Comparison of ENCODE assay signal across 4 cellular contexts in the genomic region with DNA sequence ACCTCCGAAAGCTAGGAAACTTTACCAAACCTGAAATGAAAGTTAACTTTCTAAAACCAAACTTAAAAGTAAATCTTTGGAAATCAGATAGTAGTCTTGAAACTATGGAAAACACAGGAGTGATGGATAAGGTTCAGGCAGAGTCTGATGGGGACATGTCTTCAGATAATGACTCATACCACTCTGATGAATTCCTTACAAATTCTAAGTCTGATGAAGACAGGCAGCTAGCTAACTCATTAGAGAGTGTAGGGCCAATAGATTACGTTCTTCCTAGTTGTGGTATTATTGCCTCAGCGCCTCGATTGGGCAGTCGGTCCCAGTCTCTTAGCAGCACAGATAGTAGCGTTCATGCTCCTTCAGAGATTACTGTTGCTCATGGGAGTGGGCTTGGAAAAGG.
TF ChIP-seq lines count a peak whose summit lies in the region.

No MANE protein-coding gene starts in this region.

TF ChIP-seq in SK-N-SH treated with all-trans-retinoic acid at 6 μM for 48 hours, 23 proteins besides CTCF, POLR2A, EP300 and RAD21 (continues in another document):
- TF ChIP-seq BACH2 (CRISPR knock-in tag; IDR thresholded peaks at IDR 0.05; ENCODE audit: borderline replicate concordance) (no peak), ZNF8 (CRISPR knock-in tag; IDR thresholded peaks at IDR 0.05) (no peak), ARNTL (CRISPR knock-in tag; IDR thresholded peaks at IDR 0.05; ENCODE audit: borderline replicate concordance, low read depth) (no peak), CSDC2 (CRISPR knock-in tag; IDR thresholded peaks at IDR 0.05) (no peak), RARB (CRISPR knock-in tag; IDR thresholded peaks at IDR 0.05) (no peak), ISL1 (CRISPR knock-in tag; IDR thresholded peaks at IDR 0.05) (no peak)
- TF ChIP-seq, protein P1, sequence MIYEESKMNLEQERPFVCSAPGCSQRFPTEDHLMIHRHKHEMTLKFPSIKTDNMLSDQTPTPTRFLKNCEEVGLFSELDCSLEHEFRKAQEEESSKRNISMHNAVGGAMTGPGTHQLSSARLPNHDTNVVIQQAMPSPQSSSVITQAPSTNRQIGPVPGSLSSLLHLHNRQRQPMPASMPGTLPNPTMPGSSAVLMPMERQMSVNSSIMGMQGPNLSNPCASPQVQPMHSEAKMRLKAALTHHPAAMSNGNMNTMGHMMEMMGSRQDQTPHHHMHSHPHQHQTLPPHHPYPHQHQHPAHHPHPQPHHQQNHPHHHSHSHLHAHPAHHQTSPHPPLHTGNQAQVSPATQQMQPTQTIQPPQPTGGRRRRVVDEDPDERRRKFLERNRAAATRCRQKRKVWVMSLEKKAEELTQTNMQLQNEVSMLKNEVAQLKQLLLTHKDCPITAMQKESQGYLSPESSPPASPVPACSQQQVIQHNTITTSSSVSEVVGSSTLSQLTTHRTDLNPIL (CRISPR knock-in tag; IDR thresholded peaks at IDR 0.05; ENCODE audit: low read depth): no peak
- TF ChIP-seq, protein P2, sequence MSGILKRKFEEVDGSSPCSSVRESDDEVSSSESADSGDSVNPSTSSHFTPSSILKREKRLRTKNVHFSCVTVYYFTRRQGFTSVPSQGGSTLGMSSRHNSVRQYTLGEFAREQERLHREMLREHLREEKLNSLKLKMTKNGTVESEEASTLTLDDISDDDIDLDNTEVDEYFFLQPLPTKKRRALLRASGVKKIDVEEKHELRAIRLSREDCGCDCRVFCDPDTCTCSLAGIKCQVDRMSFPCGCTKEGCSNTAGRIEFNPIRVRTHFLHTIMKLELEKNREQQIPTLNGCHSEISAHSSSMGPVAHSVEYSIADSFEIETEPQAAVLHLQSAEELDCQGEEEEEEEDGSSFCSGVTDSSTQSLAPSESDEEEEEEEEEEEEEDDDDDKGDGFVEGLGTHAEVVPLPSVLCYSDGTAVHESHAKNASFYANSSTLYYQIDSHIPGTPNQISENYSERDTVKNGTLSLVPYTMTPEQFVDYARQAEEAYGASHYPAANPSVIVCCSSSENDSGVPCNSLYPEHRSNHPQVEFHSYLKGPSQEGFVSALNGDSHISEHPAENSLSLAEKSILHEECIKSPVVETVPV (CRISPR knock-in tag; IDR thresholded peaks at IDR 0.05): no peak

TF ChIP-seq in SK-N-SH, 30 proteins besides CTCF, POLR2A, EP300 and RAD21 (continues in another document):
- TF ChIP-seq, protein P3, sequence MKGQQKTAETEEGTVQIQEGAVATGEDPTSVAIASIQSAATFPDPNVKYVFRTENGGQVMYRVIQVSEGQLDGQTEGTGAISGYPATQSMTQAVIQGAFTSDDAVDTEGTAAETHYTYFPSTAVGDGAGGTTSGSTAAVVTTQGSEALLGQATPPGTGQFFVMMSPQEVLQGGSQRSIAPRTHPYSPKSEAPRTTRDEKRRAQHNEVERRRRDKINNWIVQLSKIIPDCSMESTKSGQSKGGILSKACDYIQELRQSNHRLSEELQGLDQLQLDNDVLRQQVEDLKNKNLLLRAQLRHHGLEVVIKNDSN (IDR thresholded peaks at IDR 0.05; ENCODE audit: borderline replicate concordance, low read depth): no peak
- TF ChIP-seq, protein P4, sequence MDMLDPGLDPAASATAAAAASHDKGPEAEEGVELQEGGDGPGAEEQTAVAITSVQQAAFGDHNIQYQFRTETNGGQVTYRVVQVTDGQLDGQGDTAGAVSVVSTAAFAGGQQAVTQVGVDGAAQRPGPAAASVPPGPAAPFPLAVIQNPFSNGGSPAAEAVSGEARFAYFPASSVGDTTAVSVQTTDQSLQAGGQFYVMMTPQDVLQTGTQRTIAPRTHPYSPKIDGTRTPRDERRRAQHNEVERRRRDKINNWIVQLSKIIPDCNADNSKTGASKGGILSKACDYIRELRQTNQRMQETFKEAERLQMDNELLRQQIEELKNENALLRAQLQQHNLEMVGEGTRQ (IDR thresholded peaks at IDR 0.05; ENCODE audit: borderline replicate concordance, low read depth, low read length): no peak
- TF ChIP-seq JUND (IDR thresholded peaks at IDR 0.05): no peak
- TF ChIP-seq, protein P5, sequence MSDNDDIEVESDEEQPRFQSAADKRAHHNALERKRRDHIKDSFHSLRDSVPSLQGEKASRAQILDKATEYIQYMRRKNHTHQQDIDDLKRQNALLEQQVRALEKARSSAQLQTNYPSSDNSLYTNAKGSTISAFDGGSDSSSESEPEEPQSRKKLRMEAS (IDR thresholded peaks at IDR 0.05; ENCODE audit: low read depth): no peak
- no peak for TF ChIP-seq SMC3 (IDR thresholded peaks at IDR 0.05; ENCODE audit: low read depth, low read length)
- TF ChIP-seq CHD2 (IDR thresholded peaks at IDR 0.05; ENCODE audit: low read length, partially characterized antibody): no peak
- TF ChIP-seq, protein P6, sequence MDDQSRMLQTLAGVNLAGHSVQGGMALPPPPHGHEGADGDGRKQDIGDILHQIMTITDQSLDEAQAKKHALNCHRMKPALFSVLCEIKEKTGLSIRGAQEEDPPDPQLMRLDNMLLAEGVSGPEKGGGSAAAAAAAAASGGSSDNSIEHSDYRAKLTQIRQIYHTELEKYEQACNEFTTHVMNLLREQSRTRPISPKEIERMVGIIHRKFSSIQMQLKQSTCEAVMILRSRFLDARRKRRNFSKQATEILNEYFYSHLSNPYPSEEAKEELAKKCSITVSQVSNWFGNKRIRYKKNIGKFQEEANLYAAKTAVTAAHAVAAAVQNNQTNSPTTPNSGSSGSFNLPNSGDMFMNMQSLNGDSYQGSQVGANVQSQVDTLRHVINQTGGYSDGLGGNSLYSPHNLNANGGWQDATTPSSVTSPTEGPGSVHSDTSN (IDR thresholded peaks at IDR 0.05): no peak
- no peak for TF ChIP-seq FOXJ3 (CRISPR knock-in tag; IDR thresholded peaks at IDR 0.05)
- TF ChIP-seq MXI1 (IDR thresholded peaks at IDR 0.05; ENCODE audit: low read depth, low read length): no peak
- no peak for TF ChIP-seq FOSL2 (IDR thresholded peaks at IDR 0.05; ENCODE audit: borderline replicate concordance, low read depth)
- TF ChIP-seq TAF1 (IDR thresholded peaks at IDR 0.05; ENCODE audit: borderline replicate concordance, low read depth, low read length): no peak
- TF ChIP-seq GABPA (IDR thresholded peaks at IDR 0.05; ENCODE audit: low read depth): no peak
- no peak for TF ChIP-seq MEF2A (IDR thresholded peaks at IDR 0.05; ENCODE audit: borderline replicate concordance, low read depth)
- no peak for TF ChIP-seq NRF1 (IDR thresholded peaks at IDR 0.05; ENCODE audit: low read depth, low read length)
- TF ChIP-seq RFX5 (IDR thresholded peaks at IDR 0.05; ENCODE audit: low read length): no peak
- TF ChIP-seq EZH2phosphoT487 (IDR thresholded peaks at IDR 0.05; ENCODE audit: borderline replicate concordance, low read depth): no peak
- TF ChIP-seq YY1 (IDR thresholded peaks at IDR 0.05; ENCODE audit: low read depth): no peak

TF ChIP-seq in HEK293, 187 proteins besides CTCF, POLR2A, EP300 and RAD21:
- TF ChIP-seq ZNF416 (tag by site-specific recombination; IDR thresholded peaks at IDR 0.05) (no peak), HOXA7 (CRISPR knock-in tag; IDR thresholded peaks at IDR 0.05; ENCODE audit: borderline replicate concordance) (no peak), PRDM1 (tag by site-specific recombination; IDR thresholded peaks at IDR 0.05) (peak; percentile 71)
TF ChIP-seq in HEK293: peak in this region for 1.

TF ChIP-seq in GM12878, 131 proteins besides CTCF, POLR2A, EP300 and RAD21:
- TF ChIP-seq BCL11A (IDR thresholded peaks at IDR 0.05; ENCODE audit: low read depth, low read length) (no peak), PAX5 (IDR thresholded peaks at IDR 0.05; ENCODE audit: borderline replicate concordance, low read depth, low read length) (no peak), SMAD5 (IDR thresholded peaks at IDR 0.05; ENCODE audit: low read depth) (no peak), NFYA (IDR thresholded peaks at IDR 0.05; ENCODE audit: borderline replicate concordance, low read depth, low read length) (no peak), ASH2L (IDR thresholded peaks at IDR 0.05; ENCODE audit: borderline replicate concordance, low read depth) (no peak), MXI1 (IDR thresholded peaks at IDR 0.05; ENCODE audit: low read depth, low read length) (no peak), POLR2AphosphoS5 (IDR thresholded peaks at IDR 0.05; ENCODE audit: low read length) (0 out of 2 replicates have a peak, but pooled peaks have one; percentile 21), YY1 (IDR thresholded peaks at IDR 0.05; ENCODE audit: low read depth, low read length) (no peak), POU2F2 (IDR thresholded peaks at IDR 0.05; ENCODE audit: borderline replicate concordance, low read depth, low read length) (no peak)
- TF ChIP-seq, protein P7, sequence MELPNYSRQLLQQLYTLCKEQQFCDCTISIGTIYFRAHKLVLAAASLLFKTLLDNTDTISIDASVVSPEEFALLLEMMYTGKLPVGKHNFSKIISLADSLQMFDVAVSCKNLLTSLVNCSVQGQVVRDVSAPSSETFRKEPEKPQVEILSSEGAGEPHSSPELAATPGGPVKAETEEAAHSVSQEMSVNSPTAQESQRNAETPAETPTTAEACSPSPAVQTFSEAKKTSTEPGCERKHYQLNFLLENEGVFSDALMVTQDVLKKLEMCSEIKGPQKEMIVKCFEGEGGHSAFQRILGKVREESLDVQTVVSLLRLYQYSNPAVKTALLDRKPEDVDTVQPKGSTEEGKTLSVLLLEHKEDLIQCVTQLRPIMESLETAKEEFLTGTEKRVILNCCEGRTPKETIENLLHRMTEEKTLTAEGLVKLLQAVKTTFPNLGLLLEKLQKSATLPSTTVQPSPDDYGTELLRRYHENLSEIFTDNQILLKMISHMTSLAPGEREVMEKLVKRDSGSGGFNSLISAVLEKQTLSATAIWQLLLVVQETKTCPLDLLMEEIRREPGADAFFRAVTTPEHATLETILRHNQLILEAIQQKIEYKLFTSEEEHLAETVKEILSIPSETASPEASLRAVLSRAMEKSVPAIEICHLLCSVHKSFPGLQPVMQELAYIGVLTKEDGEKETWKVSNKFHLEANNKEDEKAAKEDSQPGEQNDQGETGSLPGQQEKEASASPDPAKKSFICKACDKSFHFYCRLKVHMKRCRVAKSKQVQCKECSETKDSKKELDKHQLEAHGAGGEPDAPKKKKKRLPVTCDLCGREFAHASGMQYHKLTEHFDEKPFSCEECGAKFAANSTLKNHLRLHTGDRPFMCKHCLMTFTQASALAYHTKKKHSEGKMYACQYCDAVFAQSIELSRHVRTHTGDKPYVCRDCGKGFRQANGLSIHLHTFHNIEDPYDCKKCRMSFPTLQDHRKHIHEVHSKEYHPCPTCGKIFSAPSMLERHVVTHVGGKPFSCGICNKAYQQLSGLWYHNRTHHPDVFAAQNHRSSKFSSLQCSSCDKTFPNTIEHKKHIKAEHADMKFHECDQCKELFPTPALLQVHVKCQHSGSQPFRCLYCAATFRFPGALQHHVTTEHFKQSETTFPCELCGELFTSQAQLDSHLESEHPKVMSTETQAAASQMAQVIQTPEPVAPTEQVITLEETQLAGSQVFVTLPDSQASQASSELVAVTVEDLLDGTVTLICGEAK (IDR thresholded peaks at IDR 0.05; ENCODE audit: borderline replicate concordance): no peak
- TF ChIP-seq, protein P8, sequence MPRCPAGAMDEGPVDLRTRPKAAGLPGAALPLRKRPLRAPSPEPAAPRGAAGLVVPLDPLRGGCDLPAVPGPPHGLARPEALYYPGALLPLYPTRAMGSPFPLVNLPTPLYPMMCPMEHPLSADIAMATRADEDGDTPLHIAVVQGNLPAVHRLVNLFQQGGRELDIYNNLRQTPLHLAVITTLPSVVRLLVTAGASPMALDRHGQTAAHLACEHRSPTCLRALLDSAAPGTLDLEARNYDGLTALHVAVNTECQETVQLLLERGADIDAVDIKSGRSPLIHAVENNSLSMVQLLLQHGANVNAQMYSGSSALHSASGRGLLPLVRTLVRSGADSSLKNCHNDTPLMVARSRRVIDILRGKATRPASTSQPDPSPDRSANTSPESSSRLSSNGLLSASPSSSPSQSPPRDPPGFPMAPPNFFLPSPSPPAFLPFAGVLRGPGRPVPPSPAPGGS (IDR thresholded peaks at IDR 0.05; ENCODE audit: borderline replicate concordance, insufficient read depth, low read depth, low read length, poor library complexity, severe bottlenecking): peak; percentile 4
- TF ChIP-seq, protein P9, sequence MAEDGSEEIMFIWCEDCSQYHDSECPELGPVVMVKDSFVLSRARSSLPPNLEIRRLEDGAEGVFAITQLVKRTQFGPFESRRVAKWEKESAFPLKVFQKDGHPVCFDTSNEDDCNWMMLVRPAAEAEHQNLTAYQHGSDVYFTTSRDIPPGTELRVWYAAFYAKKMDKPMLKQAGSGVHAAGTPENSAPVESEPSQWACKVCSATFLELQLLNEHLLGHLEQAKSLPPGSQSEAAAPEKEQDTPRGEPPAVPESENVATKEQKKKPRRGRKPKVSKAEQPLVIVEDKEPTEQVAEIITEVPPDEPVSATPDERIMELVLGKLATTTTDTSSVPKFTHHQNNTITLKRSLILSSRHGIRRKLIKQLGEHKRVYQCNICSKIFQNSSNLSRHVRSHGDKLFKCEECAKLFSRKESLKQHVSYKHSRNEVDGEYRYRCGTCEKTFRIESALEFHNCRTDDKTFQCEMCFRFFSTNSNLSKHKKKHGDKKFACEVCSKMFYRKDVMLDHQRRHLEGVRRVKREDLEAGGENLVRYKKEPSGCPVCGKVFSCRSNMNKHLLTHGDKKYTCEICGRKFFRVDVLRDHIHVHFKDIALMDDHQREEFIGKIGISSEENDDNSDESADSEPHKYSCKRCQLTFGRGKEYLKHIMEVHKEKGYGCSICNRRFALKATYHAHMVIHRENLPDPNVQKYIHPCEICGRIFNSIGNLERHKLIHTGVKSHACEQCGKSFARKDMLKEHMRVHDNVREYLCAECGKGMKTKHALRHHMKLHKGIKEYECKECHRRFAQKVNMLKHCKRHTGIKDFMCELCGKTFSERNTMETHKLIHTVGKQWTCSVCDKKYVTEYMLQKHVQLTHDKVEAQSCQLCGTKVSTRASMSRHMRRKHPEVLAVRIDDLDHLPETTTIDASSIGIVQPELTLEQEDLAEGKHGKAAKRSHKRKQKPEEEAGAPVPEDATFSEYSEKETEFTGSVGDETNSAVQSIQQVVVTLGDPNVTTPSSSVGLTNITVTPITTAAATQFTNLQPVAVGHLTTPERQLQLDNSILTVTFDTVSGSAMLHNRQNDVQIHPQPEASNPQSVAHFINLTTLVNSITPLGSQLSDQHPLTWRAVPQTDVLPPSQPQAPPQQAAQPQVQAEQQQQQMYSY (CRISPR knock-in tag; IDR thresholded peaks at IDR 0.05): no peak
- TF ChIP-seq, protein P10, sequence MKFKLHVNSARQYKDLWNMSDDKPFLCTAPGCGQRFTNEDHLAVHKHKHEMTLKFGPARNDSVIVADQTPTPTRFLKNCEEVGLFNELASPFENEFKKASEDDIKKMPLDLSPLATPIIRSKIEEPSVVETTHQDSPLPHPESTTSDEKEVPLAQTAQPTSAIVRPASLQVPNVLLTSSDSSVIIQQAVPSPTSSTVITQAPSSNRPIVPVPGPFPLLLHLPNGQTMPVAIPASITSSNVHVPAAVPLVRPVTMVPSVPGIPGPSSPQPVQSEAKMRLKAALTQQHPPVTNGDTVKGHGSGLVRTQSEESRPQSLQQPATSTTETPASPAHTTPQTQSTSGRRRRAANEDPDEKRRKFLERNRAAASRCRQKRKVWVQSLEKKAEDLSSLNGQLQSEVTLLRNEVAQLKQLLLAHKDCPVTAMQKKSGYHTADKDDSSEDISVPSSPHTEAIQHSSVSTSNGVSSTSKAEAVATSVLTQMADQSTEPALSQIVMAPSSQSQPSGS (IDR thresholded peaks at IDR 0.05; ENCODE audit: low read length): no peak
TF ChIP-seq in GM12878: peak in this region for 2.
